In the genomic region with DNA sequence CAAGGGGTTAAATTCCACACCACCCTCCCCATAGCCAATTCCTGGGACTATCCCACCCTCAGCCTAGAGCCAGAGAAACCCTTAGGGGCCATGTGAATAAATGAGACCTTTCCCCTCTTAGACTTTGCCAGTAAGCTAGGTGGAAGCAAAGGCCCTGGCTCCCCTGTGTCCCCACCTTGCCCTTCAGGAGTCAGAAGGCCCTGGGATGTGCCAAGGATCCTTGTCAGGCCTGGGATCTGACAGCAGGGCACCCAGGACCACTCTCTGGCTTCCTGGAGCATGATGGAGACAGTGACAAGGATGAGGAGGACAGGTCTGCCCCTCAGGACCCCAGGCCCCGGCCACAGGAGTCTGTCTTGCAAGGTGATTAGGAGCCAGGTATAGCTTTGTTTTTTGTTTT, we compare ENCODE assay signal across 25 cellular contexts.
DNase-seq lines count a peak whose midpoint lies in the region; FAIRE-seq and TF ChIP-seq lines count a peak whose summit lies in the region.
"Had no signal": no experiment of that assay in that cellular context is flagged by ENCODE, and none has a peak within 500 bp of the region (broad histone marks: within the 10 kb centered on the region; RNA-seq: fewer than 3 reads in every experiment).

No MANE protein-coding gene starts in this region.

- H3K27ac ChIP-seq in mesodermal cell (ENCODE audit: low read depth, low read length, severe bottlenecking) (peak overlapping the region; percentile 57), adrenal gland (no peak overlapping the region)
- H3K27ac ChIP-seq: A549; BLaER1 treated with 17β-estradiol and CSF1 and Interleukin-3, amounts not matched to agents 10 nM and 100 nM had no signal

- WGBS in mesodermal cell (ENCODE audit: insufficient coverage in 2 of 2), 2 experiments = 67 to 83% methylated on average over 1 of the region's 1 CpG
- 56 to 94% (median 92%) methylated on average over 1 of the region's 1 CpG; no CpG with 5 or more reads in 1 of the 4 donors for WGBS in adrenal gland, 4 donors

- TF ChIP-seq POLR2A in adrenal gland (IDR thresholded peaks at IDR 0.05) = no peak

- H3K4me1 ChIP-seq in mesodermal cell (ENCODE audit: control insufficient read depth, insufficient read depth, low read length, poor library complexity, severe bottlenecking) (peaks cover 50% of the 10 kb centered on the region), adrenal gland (replicated peaks in 1 of 2) (peaks cover 0 to 7% of the 10 kb centered on the region in 2 donors)
- H3K4me1 ChIP-seq: HAP-1 had no signal

- FAIRE-seq in HTR-8/SVneo (lab: Jason Lieb, UNC) = no peak
- FAIRE-seq: A549, D721Med, GM12891, GM18507, H54 had no signal

- intact Hi-C loops in adrenal gland (cut with DNase I) = no loop called here

- H3K36me3 ChIP-seq in mesodermal cell (ENCODE audit: control insufficient read depth, insufficient read depth, low read length) (no peaks in the 10 kb centered on the region), adrenal gland (replicated peaks in 1 of 2) (no peaks in the 10 kb centered on the region)
- H3K36me3 ChIP-seq: BE2C; BLaER1 treated with 17β-estradiol and CSF1 and Interleukin-3, amounts not matched to agents 10 nM and 100 nM; HAP-1 had no signal

- H3K27me3 ChIP-seq in adrenal gland = peaks cover 4% of the 10 kb centered on the region
- H3K27me3 ChIP-seq: BE2C; BLaER1 treated with 17β-estradiol and CSF1 and Interleukin-3, amounts not matched to agents 10 nM and 100 nM had no signal

- DNase-seq in ELF-1 (ENCODE audit: low read depth, low spot score) (peak; percentile 46), SK-N-DZ (ENCODE audit: low spot score) (peak; percentile 57), HTR-8/SVneo (ENCODE audit: insufficient read length, low spot score) (no peak), adrenal gland (no peak), NCI-H187 treated with DMSO at 0.1 percent for 48 hours (lab: John Stamatoyannopoulos, UW) (no peak)
- DNase-seq: 8988T; ACHN; AML-193; BE2C; CD4-positive, alpha-beta T cell; CD8-positive, alpha-beta memory T cell; DMS 273 treated with DMSO at 0.1 percent for 48 hours; DMS79; EL; GF-D8; GOT3; HFFc6 had no signal

- no peaks in the 10 kb centered on the region for H3K9me3 ChIP-seq in mesodermal cell (ENCODE audit: control insufficient read depth, low read length)
- H3K9me3 ChIP-seq in adrenal gland (replicated peaks in 1 of 3) = no peaks in the 10 kb centered on the region
- H3K9me3 ChIP-seq: A549; BE2C; BLaER1 treated with 17β-estradiol and CSF1 and Interleukin-3, amounts not matched to agents 10 nM and 100 nM; HAP-1 had no signal

- no peak for TF ChIP-seq CTCF in adrenal gland (IDR thresholded peaks at IDR 0.05)

- no peak overlapping the region for H3K4me3 ChIP-seq in mesodermal cell (ENCODE audit: extremely low read depth, insufficient read depth, low read length, poor library complexity, severe bottlenecking)
- no peak overlapping the region for H3K4me3 ChIP-seq in adrenal gland
- H3K4me3 ChIP-seq: A549; BLaER1 treated with 17β-estradiol and CSF1 and Interleukin-3, amounts not matched to agents 10 nM and 100 nM; HAP-1 had no signal

Comparison
In these comparisons a context has a peak if more than half of its experiments do, and no peak if none do; other contexts are left out.
1. DNase-seq: peak in ELF-1 (single experiment) and SK-N-DZ (single experiment); none in HTR-8/SVneo (single experiment), adrenal gland (0 of 7) and NCI-H187 treated with DMSO at 0.1 percent for 48 hours (single experiment).